8 cellular contexts compared by ENCODE assay signal in genomic region chr22:31944700-31945477, GRCh38. TPM values are rescaled to one million over a fixed set of nuclear protein-coding genes. Genes with fewer than 3 reads are reported as not detected.
DNase-seq lines count a peak whose midpoint lies in the region; ATAC-seq and TF ChIP-seq lines count a peak whose summit lies in the region.

No MANE protein-coding gene starts in this region.

- H3K36me3 ChIP-seq in HUES64 (ENCODE audit: insufficient read depth, low read length) (peaks cover 40% of the 10 kb centered on the region), urinary bladder (ENCODE audit: insufficient read depth) (no peaks in the 10 kb centered on the region)

- H3K9me3 ChIP-seq in HUES64 (ENCODE audit: insufficient read depth, low read depth, low read length), result no peaks in the 10 kb centered on the region

- peaks cover 20% of the 10 kb centered on the region for H3K4me1 ChIP-seq in HUES64 (ENCODE audit: insufficient read depth, low read length)
- no peaks in the 10 kb centered on the region for H3K4me1 ChIP-seq in urinary bladder (ENCODE audit: insufficient read depth)

- DNase-seq in COR-L47 (lab: John Stamatoyannopoulos, UW) (peak; percentile 41), fibroblast of pulmonary artery (ENCODE audit: low read depth) (no peak), neural crest cell (ENCODE audit: low read depth, low spot score) (peak; percentile 36), hippocampal formation (lab: John Stamatoyannopoulos, UW) (no peak)
- peak; percentile 55 for DNase-seq in activated CD8-positive, alpha-beta memory T cell treated with anti-CD3 and anti-CD28 coated beads, Interleukin-2, amount 10 ng/mL, durations not matched to agents 7 days and 5 days

- H3K36me3 Mint-ChIP-seq in activated CD8-positive, alpha-beta memory T cell treated with anti-CD3 and anti-CD28 coated beads, Interleukin-2, amount 10 ng/mL, durations not matched to agents 7 days and 5 days, result peaks cover 25% of the 10 kb centered on the region
- H3K36me3 Mint-ChIP-seq in neural crest cell (ENCODE audit: low read depth), result peaks cover 7% of the 10 kb centered on the region

- TF ChIP-seq CTCF in fibroblast of pulmonary artery (IDR thresholded peaks at IDR 0.05; ENCODE audit: low read length, missing control alignments) (no peak), neural crest cell (conservative IDR thresholded peaks at IDR 0.05) (no peak)

- WGBS in HUES64, result under 1% methylated on average over 77 of the region's 77 CpGs
- WGBS in urinary bladder, result under 1% methylated on average over 77 of the region's 77 CpGs

- CTCF ChIA-PET in activated CD8-positive, alpha-beta memory T cell treated with anti-CD3 and anti-CD28 coated beads, Interleukin-2, amount 10 ng/mL, durations not matched to agents 7 days and 5 days (lab: Charles Lee), result interaction anchor here (0.7 to 4.2 kb wide), 5 partner anchors 10 to 280 kb away, joined by 3 to 39 read pairs (median 6); no protein-coding TSS in a partner anchor

- peak; percentile 23 for ATAC-seq in GM21423 (IDR thresholded peaks at IDR 0.05; ENCODE audit: unreplicated experiment)
- ATAC-seq in activated CD8-positive, alpha-beta memory T cell treated with anti-CD3 and anti-CD28 coated beads, Interleukin-2, amount 10 ng/mL, durations not matched to agents 7 days and 5 days, result peak; percentile 24

- H3K4me1 Mint-ChIP-seq in activated CD8-positive, alpha-beta memory T cell treated with anti-CD3 and anti-CD28 coated beads, Interleukin-2, amount 10 ng/mL, durations not matched to agents 7 days and 5 days, result peaks cover 38% of the 10 kb centered on the region
- H3K4me1 Mint-ChIP-seq in neural crest cell, result peaks cover 13% of the 10 kb centered on the region

- no peaks in the 10 kb centered on the region for H3K27me3 ChIP-seq in HUES64 (ENCODE audit: insufficient read depth, low read length)

- H3K27ac ChIP-seq in HUES64 (ENCODE audit: low read depth, low read length) (peak overlapping the region; percentile 98), urinary bladder (ENCODE audit: low read depth) (peak overlapping the region; percentile 93)

- peak overlapping the region; percentile 98 for H3K9ac ChIP-seq in HUES64 (ENCODE audit: low read depth, low read length)

- H3K27me3 Mint-ChIP-seq in activated CD8-positive, alpha-beta memory T cell treated with anti-CD3 and anti-CD28 coated beads, Interleukin-2, amount 10 ng/mL, durations not matched to agents 7 days and 5 days, result no peaks in the 10 kb centered on the region
- no peaks in the 10 kb centered on the region for H3K27me3 Mint-ChIP-seq in neural crest cell (ENCODE audit: low read depth)

- peak overlapping the region; percentile 35 for H3K27ac Mint-ChIP-seq in activated CD8-positive, alpha-beta memory T cell treated with anti-CD3 and anti-CD28 coated beads, Interleukin-2, amount 10 ng/mL, durations not matched to agents 7 days and 5 days
- H3K27ac Mint-ChIP-seq in neural crest cell (ENCODE audit: unreplicated experiment), result no peak overlapping the region

- no peaks in the 10 kb centered on the region for H3K9me3 Mint-ChIP-seq in activated CD8-positive, alpha-beta memory T cell treated with anti-CD3 and anti-CD28 coated beads, Interleukin-2, amount 10 ng/mL, durations not matched to agents 7 days and 5 days (ENCODE audit: low read depth)
- H3K9me3 Mint-ChIP-seq in neural crest cell, result no peaks in the 10 kb centered on the region

- H3K4me3 ChIP-seq in HUES64 (ENCODE audit: low read length), result peak overlapping the region; percentile 99
- H3K4me3 ChIP-seq in fibroblast of pulmonary artery (replicated peaks; ENCODE audit: low read depth, low read length), result peak overlapping the region; percentile 92
- peak overlapping the region; percentile 89 for H3K4me3 ChIP-seq in urinary bladder (ENCODE audit: low read depth, low read length)

- no peak overlapping the region for H3K4me3 Mint-ChIP-seq in activated CD8-positive, alpha-beta memory T cell treated with anti-CD3 and anti-CD28 coated beads, Interleukin-2, amount 10 ng/mL, durations not matched to agents 7 days and 5 days
- peak overlapping the region; percentile 34 for H3K4me3 Mint-ChIP-seq in neural crest cell

RNA-seq across cellular contexts. Expression of gene YWHAH, which starts 0.6 kb away (rescaled TPM):
- 226 TPM for polyA plus RNA-seq in HUES64 (2013, experiment 1 of 2)
- polyA plus RNA-seq in HUES64 (2013, experiment 2 of 2), result 217 TPM
- total RNA-seq in activated CD8-positive, alpha-beta memory T cell treated with anti-CD3 and anti-CD28 coated beads, Interleukin-2, amount 10 ng/mL, durations not matched to agents 7 days and 5 days, result 100 to 1,000 TPM; 224 to 254 TPM
- total RNA-seq in neural crest cell (154 and 162 TPM in 2 replicates), urinary bladder (66.2 TPM)
- 119 TPM for polyA plus RNA-seq in urinary bladder

Comparison
In these comparisons a context has a peak if more than half of its experiments do, and no peak if none do; other contexts are left out.
1. DNase-seq: peak in COR-L47 (single experiment), activated CD8-positive, alpha-beta memory T cell treated with anti-CD3 and anti-CD28 coated beads, Interleukin-2, amount 10 ng/mL, durations not matched to agents 7 days and 5 days (single experiment) and neural crest cell (single experiment); none in fibroblast of pulmonary artery (single experiment) and hippocampal formation (0 of 2).
2. Peak in every context shown above with its lines, with median percentiles within 50 percentile points of each other: H3K4me3 ChIP-seq.